In the genomic region with DNA sequence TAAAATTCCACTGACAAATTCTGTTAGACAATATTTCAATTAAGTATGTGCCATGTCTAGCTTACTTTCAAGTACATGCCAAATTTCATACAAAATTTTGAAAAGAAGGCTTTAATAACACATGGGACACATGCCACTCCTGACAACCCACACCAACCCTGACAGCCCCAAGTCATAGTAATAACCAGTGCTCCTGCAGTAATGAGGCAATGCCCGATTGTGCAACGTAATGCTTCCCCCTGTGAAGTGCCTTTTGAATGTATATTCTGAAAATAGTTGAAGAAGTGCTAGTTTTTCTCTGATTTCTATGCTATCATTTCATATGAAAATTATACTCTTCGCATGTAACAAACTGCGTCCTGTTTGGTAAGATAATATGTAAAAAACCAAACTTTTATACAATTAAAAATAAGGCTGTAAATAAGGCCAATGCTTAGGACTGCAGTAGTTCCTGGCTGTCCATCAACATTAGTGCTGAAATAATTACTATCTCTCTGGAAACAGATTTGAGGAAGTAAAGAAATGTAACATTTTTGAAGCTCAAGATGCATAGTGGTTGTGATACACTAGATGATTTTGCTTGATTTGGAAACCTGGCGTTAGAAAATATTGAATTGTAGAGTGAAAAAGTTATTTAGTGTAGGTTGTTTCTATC, we compare ENCODE assay signal across 18 cellular contexts.
A peak's percentile ranks its signal among the peaks of the same experiment; 100 is the strongest.
DNase-seq lines count a peak whose midpoint lies in the region; ATAC-seq and TF ChIP-seq lines count a peak whose summit lies in the region.
"Had no signal": no experiment of that assay in that cellular context is flagged by ENCODE, and none has a peak within 500 bp of the region (broad histone marks: within the 10 kb centered on the region; RNA-seq: fewer than 3 reads in every experiment).

No MANE protein-coding gene starts in this region.

- H3K9me3 Mint-ChIP-seq in CD14-positive monocyte, result peaks cover 0 to 2% (median 0%) of the 10 kb centered on the region in 7 donors
- H3K9me3 Mint-ChIP-seq in stimulated activated effector memory CD8-positive, alpha-beta T cell treated with anti-CD3 and anti-CD28 coated beads, Interleukin-12 subunit alpha, Interleukin-12 subunit beta, amount 100 ng/mL, for 72 hours, result no peaks in the 10 kb centered on the region
- H3K9me3 Mint-ChIP-seq: activated naive CD4-positive, alpha-beta T cell treated with anti-CD3 and anti-CD28 coated beads for 36 hours; natural killer cell treated with Interleukin-12 subunit alpha and Interleukin-12 subunit beta and Interleukin-15 and Interleukin-18, amount 100 ng/mL, for 72 hours had no signal

- H3K79me2 ChIP-seq in Karpas-422 (ENCODE audit: low read length), result no peaks in the 10 kb centered on the region
- H3K79me2 ChIP-seq in mesendoderm (ENCODE audit: control insufficient read depth, insufficient read depth, low read length), result no peaks in the 10 kb centered on the region

- no peak for ATAC-seq in GM19351 (IDR thresholded peaks at IDR 0.05; ENCODE audit: unreplicated experiment)
- no peak for ATAC-seq in stimulated activated effector memory CD8-positive, alpha-beta T cell treated with anti-CD3 and anti-CD28 coated beads, Interleukin-12 subunit alpha, Interleukin-12 subunit beta, amount 100 ng/mL, for 72 hours
- ATAC-seq: natural killer cell treated with Interleukin-12 subunit alpha and Interleukin-12 subunit beta and Interleukin-15 and Interleukin-18, amount 100 ng/mL, for 72 hours had no signal

- H2AFZ ChIP-seq in Karpas-422 (ENCODE audit: low read length), result no peak overlapping the region

- H4K5ac ChIP-seq in mesendoderm (ENCODE audit: low read length), result no peak overlapping the region

- DNase-seq in CD14-positive monocyte (ENCODE audit: low spot score) (peak; percentile 75), Karpas-422 (peak; percentile 49), SKM-1 (lab: John Stamatoyannopoulos, UW; ENCODE audit: unreplicated experiment) (peak; percentile 78), fibroblast of villous mesenchyme (ENCODE audit: low read depth) (peak; percentile 43), DMS153 treated with DMSO at 0.1 percent for 48 hours (lab: John Stamatoyannopoulos, UW; ENCODE audit: unreplicated experiment) (no peak), mesendoderm (no peak)
- DNase-seq in stimulated activated effector memory CD8-positive, alpha-beta T cell treated with anti-CD3 and anti-CD28 coated beads, Interleukin-12 subunit alpha, Interleukin-12 subunit beta, amount 100 ng/mL, for 72 hours (ENCODE audit: low spot score in 2 of 2), result no peak
- DNase-seq: activated CD4-positive, alpha-beta T cell treated with anti-CD3 and anti-CD28 coated beads, Interleukin-2, amount 50 U/mL, for 4 hours; activated naive CD4-positive, alpha-beta T cell treated with anti-CD3 and anti-CD28 coated beads for 36 hours; colonic mucosa; NCI-H1436 treated with DMSO at 0.1 percent for 48 hours; NCI-H345; SHP77 treated with DMSO at 0.1 percent for 48 hours; small intestine; stimulated activated CD4-positive, alpha-beta T cell treated with anti-CD3 and anti-CD28 coated beads, Interleukin-4, amount 100 ng/mL, for 24 hours; T1000 had no signal

- H3K4me1 ChIP-seq in Karpas-422 (ENCODE audit: low read length) (no peaks in the 10 kb centered on the region), mesendoderm (ENCODE audit: control insufficient read depth, low read depth, low read length) (no peaks in the 10 kb centered on the region)
- H3K4me1 ChIP-seq: colonic mucosa had no signal

- H3K9me3 ChIP-seq in Karpas-422 (ENCODE audit: low read length), result no peaks in the 10 kb centered on the region
- H3K9me3 ChIP-seq: colonic mucosa had no signal

- H3K4me2 ChIP-seq in Karpas-422 (ENCODE audit: low read depth, low read length, poor library complexity, severe bottlenecking), result no peak overlapping the region
- H3K4me2 ChIP-seq in mesendoderm (ENCODE audit: low read length), result no peak overlapping the region

- peak overlapping the region in 5 of 7 donors; percentile 6 to 70 (median 40) for H3K27ac Mint-ChIP-seq in CD14-positive monocyte
- no peak overlapping the region for H3K27ac Mint-ChIP-seq in stimulated activated effector memory CD8-positive, alpha-beta T cell treated with anti-CD3 and anti-CD28 coated beads, Interleukin-12 subunit alpha, Interleukin-12 subunit beta, amount 100 ng/mL, for 72 hours
- H3K27ac Mint-ChIP-seq: activated naive CD4-positive, alpha-beta T cell treated with anti-CD3 and anti-CD28 coated beads for 36 hours; natural killer cell treated with Interleukin-12 subunit alpha and Interleukin-12 subunit beta and Interleukin-15 and Interleukin-18, amount 100 ng/mL, for 72 hours had no signal

- no peak overlapping the region for H4K8ac ChIP-seq in mesendoderm (ENCODE audit: low read depth, low read length)

- no peaks in the 10 kb centered on the region for H3K9me2 ChIP-seq in Karpas-422 (replicated peaks; ENCODE audit: insufficient read depth, low read length)

- no peak overlapping the region for H3K27ac ChIP-seq in Karpas-422 (ENCODE audit: low read length)
- no peak overlapping the region for H3K27ac ChIP-seq in mesendoderm (ENCODE audit: low read depth, low read length)
- H3K27ac ChIP-seq: colonic mucosa had no signal

- no peak overlapping the region for H3K18ac ChIP-seq in mesendoderm (ENCODE audit: low read length)

- peaks cover 9% of the 10 kb centered on the region for H3K4me1 Mint-ChIP-seq in CD14-positive monocyte
- H3K4me1 Mint-ChIP-seq in stimulated activated effector memory CD8-positive, alpha-beta T cell treated with anti-CD3 and anti-CD28 coated beads, Interleukin-12 subunit alpha, Interleukin-12 subunit beta, amount 100 ng/mL, for 72 hours, result peaks cover 1% of the 10 kb centered on the region

- H3K23ac ChIP-seq in mesendoderm (ENCODE audit: low read length), result no peak overlapping the region

- no peaks in the 10 kb centered on the region for H3K36me3 Mint-ChIP-seq in CD14-positive monocyte
- no peaks in the 10 kb centered on the region for H3K36me3 Mint-ChIP-seq in stimulated activated effector memory CD8-positive, alpha-beta T cell treated with anti-CD3 and anti-CD28 coated beads, Interleukin-12 subunit alpha, Interleukin-12 subunit beta, amount 100 ng/mL, for 72 hours
- H3K36me3 Mint-ChIP-seq: natural killer cell treated with Interleukin-12 subunit alpha and Interleukin-12 subunit beta and Interleukin-15 and Interleukin-18, amount 100 ng/mL, for 72 hours had no signal

- no peak overlapping the region for H2BK120ac ChIP-seq in mesendoderm (ENCODE audit: low read depth, low read length)

- H3K4me3 Mint-ChIP-seq in CD14-positive monocyte, result no peak overlapping the region
- no peak overlapping the region for H3K4me3 Mint-ChIP-seq in stimulated activated effector memory CD8-positive, alpha-beta T cell treated with anti-CD3 and anti-CD28 coated beads, Interleukin-12 subunit alpha, Interleukin-12 subunit beta, amount 100 ng/mL, for 72 hours
- H3K4me3 Mint-ChIP-seq: activated naive CD4-positive, alpha-beta T cell treated with anti-CD3 and anti-CD28 coated beads for 36 hours; natural killer cell treated with Interleukin-12 subunit alpha and Interleukin-12 subunit beta and Interleukin-15 and Interleukin-18, amount 100 ng/mL, for 72 hours had no signal

- H2BK15ac ChIP-seq in mesendoderm (replicated peaks; ENCODE audit: low read depth), result no peak overlapping the region

- H3K36me3 ChIP-seq in Karpas-422 (ENCODE audit: insufficient read depth, low read length) (no peaks in the 10 kb centered on the region), mesendoderm (ENCODE audit: control insufficient read depth, insufficient read depth, low read length) (no peaks in the 10 kb centered on the region)
- H3K36me3 ChIP-seq: colonic mucosa had no signal

- no peak overlapping the region for H3K56ac ChIP-seq in mesendoderm (ENCODE audit: low read length)

- intact Hi-C loops in CD14-positive monocyte (cut with micrococcal nuclease), result no loop called here

- H3K4ac ChIP-seq in mesendoderm (ENCODE audit: low read depth, low read length), result no peak overlapping the region

- no peaks in the 10 kb centered on the region for H3K79me1 ChIP-seq in mesendoderm (ENCODE audit: low read length)

- no peaks in the 10 kb centered on the region for H3K27me3 Mint-ChIP-seq in CD14-positive monocyte (ENCODE audit: low read depth in 3 of 3)
- H3K27me3 Mint-ChIP-seq: natural killer cell treated with Interleukin-12 subunit alpha and Interleukin-12 subunit beta and Interleukin-15 and Interleukin-18, amount 100 ng/mL, for 72 hours had no signal

- H3K27me3 ChIP-seq in Karpas-422 (ENCODE audit: low read length), result no peaks in the 10 kb centered on the region
- no peaks in the 10 kb centered on the region for H3K27me3 ChIP-seq in mesendoderm (ENCODE audit: insufficient read depth, low read length, poor library complexity)
- H3K27me3 ChIP-seq: colonic mucosa had no signal

- no peak for TF ChIP-seq CTCF in CD14-positive monocyte (IDR thresholded peaks at IDR 0.05)
- TF ChIP-seq CTCF in fibroblast of villous mesenchyme (IDR thresholded peaks at IDR 0.05; ENCODE audit: insufficient read depth, low read depth, low read length), result no peak

- WGBS in mesendoderm (ENCODE audit: extremely low coverage, insufficient coverage, low lambda C conversion rate), result 100% methylated on average over 1 of the region's 5 CpGs

- no peak overlapping the region for H2BK5ac ChIP-seq in mesendoderm (ENCODE audit: low read length)

- no peak overlapping the region for H2AK5ac ChIP-seq in mesendoderm (ENCODE audit: low read length)

- H4K20me1 ChIP-seq in Karpas-422 (ENCODE audit: insufficient read depth, low read depth, low read length), result no peaks in the 10 kb centered on the region

- H3K9ac ChIP-seq in Karpas-422 (ENCODE audit: low read length) (no peak overlapping the region), mesendoderm (ENCODE audit: low read length) (no peak overlapping the region)

- H3K4me3 ChIP-seq in Karpas-422 (ENCODE audit: low read length) (no peak overlapping the region), fibroblast of villous mesenchyme (ENCODE audit: low read depth, low read length) (no peak overlapping the region), mesendoderm (ENCODE audit: low read length) (no peak overlapping the region)
- H3K4me3 ChIP-seq: colonic mucosa had no signal

Comparison
In these comparisons a context has a peak if more than half of its experiments do, and no peak if none do; other contexts are left out.
1. DNase-seq: peak in CD14-positive monocyte (single experiment), Karpas-422 (single experiment), SKM-1 (single experiment) and fibroblast of villous mesenchyme (single experiment); none in DMS153 treated with DMSO at 0.1 percent for 48 hours (single experiment), mesendoderm (single experiment) and stimulated activated effector memory CD8-positive, alpha-beta T cell treated with anti-CD3 and anti-CD28 coated beads, Interleukin-12 subunit alpha, Interleukin-12 subunit beta, amount 100 ng/mL, for 72 hours (0 of 2).